Comparison of ENCODE assay signal across 1 cellular context in genomic region chr14:22982477-22983245, GRCh38.
TF ChIP-seq lines count a peak whose summit lies in the region.

AJUBA (minus strand) TSS chr14:22982551; CDS start chr14:22982266, 285 bp downstream.

TF ChIP-seq in HEK293, 187 proteins besides CTCF, POLR2A, EP300 and RAD21 (continued from another document and continues in another):
- TF ChIP-seq, protein P1, sequence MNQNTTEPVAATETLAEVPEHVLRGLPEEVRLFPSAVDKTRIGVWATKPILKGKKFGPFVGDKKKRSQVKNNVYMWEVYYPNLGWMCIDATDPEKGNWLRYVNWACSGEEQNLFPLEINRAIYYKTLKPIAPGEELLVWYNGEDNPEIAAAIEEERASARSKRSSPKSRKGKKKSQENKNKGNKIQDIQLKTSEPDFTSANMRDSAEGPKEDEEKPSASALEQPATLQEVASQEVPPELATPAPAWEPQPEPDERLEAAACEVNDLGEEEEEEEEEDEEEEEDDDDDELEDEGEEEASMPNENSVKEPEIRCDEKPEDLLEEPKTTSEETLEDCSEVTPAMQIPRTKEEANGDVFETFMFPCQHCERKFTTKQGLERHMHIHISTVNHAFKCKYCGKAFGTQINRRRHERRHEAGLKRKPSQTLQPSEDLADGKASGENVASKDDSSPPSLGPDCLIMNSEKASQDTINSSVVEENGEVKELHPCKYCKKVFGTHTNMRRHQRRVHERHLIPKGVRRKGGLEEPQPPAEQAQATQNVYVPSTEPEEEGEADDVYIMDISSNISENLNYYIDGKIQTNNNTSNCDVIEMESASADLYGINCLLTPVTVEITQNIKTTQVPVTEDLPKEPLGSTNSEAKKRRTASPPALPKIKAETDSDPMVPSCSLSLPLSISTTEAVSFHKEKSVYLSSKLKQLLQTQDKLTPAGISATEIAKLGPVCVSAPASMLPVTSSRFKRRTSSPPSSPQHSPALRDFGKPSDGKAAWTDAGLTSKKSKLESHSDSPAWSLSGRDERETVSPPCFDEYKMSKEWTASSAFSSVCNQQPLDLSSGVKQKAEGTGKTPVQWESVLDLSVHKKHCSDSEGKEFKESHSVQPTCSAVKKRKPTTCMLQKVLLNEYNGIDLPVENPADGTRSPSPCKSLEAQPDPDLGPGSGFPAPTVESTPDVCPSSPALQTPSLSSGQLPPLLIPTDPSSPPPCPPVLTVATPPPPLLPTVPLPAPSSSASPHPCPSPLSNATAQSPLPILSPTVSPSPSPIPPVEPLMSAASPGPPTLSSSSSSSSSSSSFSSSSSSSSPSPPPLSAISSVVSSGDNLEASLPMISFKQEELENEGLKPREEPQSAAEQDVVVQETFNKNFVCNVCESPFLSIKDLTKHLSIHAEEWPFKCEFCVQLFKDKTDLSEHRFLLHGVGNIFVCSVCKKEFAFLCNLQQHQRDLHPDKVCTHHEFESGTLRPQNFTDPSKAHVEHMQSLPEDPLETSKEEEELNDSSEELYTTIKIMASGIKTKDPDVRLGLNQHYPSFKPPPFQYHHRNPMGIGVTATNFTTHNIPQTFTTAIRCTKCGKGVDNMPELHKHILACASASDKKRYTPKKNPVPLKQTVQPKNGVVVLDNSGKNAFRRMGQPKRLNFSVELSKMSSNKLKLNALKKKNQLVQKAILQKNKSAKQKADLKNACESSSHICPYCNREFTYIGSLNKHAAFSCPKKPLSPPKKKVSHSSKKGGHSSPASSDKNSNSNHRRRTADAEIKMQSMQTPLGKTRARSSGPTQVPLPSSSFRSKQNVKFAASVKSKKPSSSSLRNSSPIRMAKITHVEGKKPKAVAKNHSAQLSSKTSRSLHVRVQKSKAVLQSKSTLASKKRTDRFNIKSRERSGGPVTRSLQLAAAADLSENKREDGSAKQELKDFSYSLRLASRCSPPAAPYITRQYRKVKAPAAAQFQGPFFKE (tag by site-specific recombination; IDR thresholded peaks at IDR 0.05; ENCODE audit: borderline replicate concordance) = peak; percentile 98; the same call in 1 of the 2 replicates
- peak; percentile 75 for TF ChIP-seq ZBTB8A (tag by site-specific recombination; IDR thresholded peaks at IDR 0.05)
- peak; percentile 98 for TF ChIP-seq AEBP2 (tag by site-specific recombination; IDR thresholded peaks at IDR 0.05; ENCODE audit: borderline replicate concordance)
- TF ChIP-seq SALL2 (tag by site-specific recombination; IDR thresholded peaks at IDR 0.05; ENCODE audit: borderline replicate concordance) = peak; percentile 92; the same call in 1 of the 2 replicates
- TF ChIP-seq ZNF239 (tag by site-specific recombination; IDR thresholded peaks at IDR 0.05) = peak; percentile 83
- TF ChIP-seq ZBTB1 (tag by site-specific recombination; IDR thresholded peaks at IDR 0.05) = peak; percentile 78; the same call in 1 of the 2 replicates
- TF ChIP-seq SETDB1 (IDR thresholded peaks at IDR 0.05; ENCODE audit: insufficient read length, low read length) = no peak
- TF ChIP-seq ZNF341 (tag by site-specific recombination; IDR thresholded peaks at IDR 0.05; ENCODE audit: low read depth) = peak; percentile 72
- 0 out of 2 replicates have a peak, but pooled peaks have one; percentile 12 for TF ChIP-seq ZNF248 (tag by site-specific recombination; IDR thresholded peaks at IDR 0.05)
- TF ChIP-seq ZNF624 (tag by site-specific recombination; IDR thresholded peaks at IDR 0.05) = peak; percentile 45; the same call in 1 of the 2 replicates
- TF ChIP-seq ZNF660 (tag by site-specific recombination; IDR thresholded peaks at IDR 0.05) = no peak; the same call in 1 of the 2 replicates
- no peak for TF ChIP-seq ZNF37A (tag by site-specific recombination; IDR thresholded peaks at IDR 0.05)
- peak; percentile 84 for TF ChIP-seq GLIS2 (tag by site-specific recombination; IDR thresholded peaks at IDR 0.05)
- peak; percentile 86 for TF ChIP-seq ZNF394 (tag by site-specific recombination; IDR thresholded peaks at IDR 0.05; ENCODE audit: borderline replicate concordance)
- TF ChIP-seq ZNF561 (tag by site-specific recombination; IDR thresholded peaks at IDR 0.05; ENCODE audit: borderline replicate concordance) = peak; percentile 94
- TF ChIP-seq BCL11A (tag by site-specific recombination; IDR thresholded peaks at IDR 0.05; ENCODE audit: low read depth) = peak; percentile 91
- no peak; the same call in 1 of the 2 replicates for TF ChIP-seq ZNF837 (tag by site-specific recombination; IDR thresholded peaks at IDR 0.05)
- peak; percentile 60; the same call in 1 of the 2 replicates for TF ChIP-seq ZNF791 (tag by site-specific recombination; IDR thresholded peaks at IDR 0.05)
- peak; percentile 41; the same call in 1 of the 2 replicates for TF ChIP-seq ATF2 (tag by site-specific recombination; IDR thresholded peaks at IDR 0.05; ENCODE audit: low read depth)
- peak; percentile 89 for TF ChIP-seq ZNF121 (tag by site-specific recombination; IDR thresholded peaks at IDR 0.05)
- peak; percentile 63 for TF ChIP-seq ZNF266 (tag by site-specific recombination; IDR thresholded peaks at IDR 0.05; ENCODE audit: low read depth)
- TF ChIP-seq ZNF140 (tag by site-specific recombination; IDR thresholded peaks at IDR 0.05) = no peak
- TF ChIP-seq, protein P2, sequence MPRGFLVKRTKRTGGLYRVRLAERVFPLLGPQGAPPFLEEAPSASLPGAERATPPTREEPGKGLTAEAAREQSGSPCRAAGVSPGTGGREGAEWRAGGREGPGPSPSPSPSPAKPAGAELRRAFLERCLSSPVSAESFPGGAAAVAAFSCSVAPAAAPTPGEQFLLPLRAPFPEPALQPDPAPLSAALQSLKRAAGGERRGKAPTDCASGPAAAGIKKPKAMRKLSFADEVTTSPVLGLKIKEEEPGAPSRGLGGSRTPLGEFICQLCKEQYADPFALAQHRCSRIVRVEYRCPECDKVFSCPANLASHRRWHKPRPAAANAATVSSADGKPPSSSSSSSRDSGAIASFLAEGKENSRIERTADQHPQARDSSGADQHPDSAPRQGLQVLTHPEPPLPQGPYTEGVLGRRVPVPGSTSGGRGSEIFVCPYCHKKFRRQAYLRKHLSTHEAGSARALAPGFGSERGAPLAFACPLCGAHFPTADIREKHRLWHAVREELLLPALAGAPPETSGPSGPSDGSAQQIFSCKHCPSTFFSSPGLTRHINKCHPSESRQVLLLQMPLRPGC (tag by site-specific recombination; IDR thresholded peaks at IDR 0.05) = peak; percentile 99
- no peak for TF ChIP-seq ZNF404 (tag by site-specific recombination; IDR thresholded peaks at IDR 0.05)
- no peak for TF ChIP-seq ZNF354C (tag by site-specific recombination; IDR thresholded peaks at IDR 0.05; ENCODE audit: borderline replicate concordance, low read depth)
- peak; percentile 99 for TF ChIP-seq REPIN1 (tag by site-specific recombination; IDR thresholded peaks at IDR 0.05; ENCODE audit: low read depth)
- TF ChIP-seq, protein P3, sequence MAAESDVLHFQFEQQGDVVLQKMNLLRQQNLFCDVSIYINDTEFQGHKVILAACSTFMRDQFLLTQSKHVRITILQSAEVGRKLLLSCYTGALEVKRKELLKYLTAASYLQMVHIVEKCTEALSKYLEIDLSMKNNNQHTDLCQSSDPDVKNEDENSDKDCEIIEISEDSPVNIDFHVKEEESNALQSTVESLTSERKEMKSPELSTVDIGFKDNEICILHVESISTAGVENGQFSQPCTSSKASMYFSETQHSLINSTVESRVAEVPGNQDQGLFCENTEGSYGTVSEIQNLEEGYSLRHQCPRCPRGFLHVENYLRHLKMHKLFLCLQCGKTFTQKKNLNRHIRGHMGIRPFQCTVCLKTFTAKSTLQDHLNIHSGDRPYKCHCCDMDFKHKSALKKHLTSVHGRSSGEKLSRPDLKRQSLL (tag by site-specific recombination; IDR thresholded peaks at IDR 0.05) = peak; percentile 50; the same call in 1 of the 2 replicates
- TF ChIP-seq ZNF280D (tag by site-specific recombination; IDR thresholded peaks at IDR 0.05) = no peak
- peak; percentile 94 for TF ChIP-seq ZBTB17 (tag by site-specific recombination; IDR thresholded peaks at IDR 0.05)
- peak; percentile 68; the same call in 1 of the 2 replicates for TF ChIP-seq ZNF449 (tag by site-specific recombination; IDR thresholded peaks at IDR 0.05)
- TF ChIP-seq, protein P4, sequence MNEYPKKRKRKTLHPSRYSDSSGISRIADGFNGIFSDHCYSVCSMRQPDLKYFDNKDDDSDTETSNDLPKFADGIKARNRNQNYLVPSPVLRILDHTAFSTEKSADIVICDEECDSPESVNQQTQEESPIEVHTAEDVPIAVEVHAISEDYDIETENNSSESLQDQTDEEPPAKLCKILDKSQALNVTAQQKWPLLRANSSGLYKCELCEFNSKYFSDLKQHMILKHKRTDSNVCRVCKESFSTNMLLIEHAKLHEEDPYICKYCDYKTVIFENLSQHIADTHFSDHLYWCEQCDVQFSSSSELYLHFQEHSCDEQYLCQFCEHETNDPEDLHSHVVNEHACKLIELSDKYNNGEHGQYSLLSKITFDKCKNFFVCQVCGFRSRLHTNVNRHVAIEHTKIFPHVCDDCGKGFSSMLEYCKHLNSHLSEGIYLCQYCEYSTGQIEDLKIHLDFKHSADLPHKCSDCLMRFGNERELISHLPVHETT (tag by site-specific recombination; IDR thresholded peaks at IDR 0.05) = peak; percentile 99
- TF ChIP-seq BCL11B (tag by site-specific recombination; IDR thresholded peaks at IDR 0.05; ENCODE audit: low read depth) = peak; percentile 96
- no peak for TF ChIP-seq ZNF114 (tag by site-specific recombination; IDR thresholded peaks at IDR 0.05)
- TF ChIP-seq ZNF426 (tag by site-specific recombination; IDR thresholded peaks at IDR 0.05) = no peak
- no peak for TF ChIP-seq ZNF221 (tag by site-specific recombination; IDR thresholded peaks at IDR 0.05; ENCODE audit: borderline replicate concordance)
- peak; percentile 97 for TF ChIP-seq KLF9 (tag by site-specific recombination; IDR thresholded peaks at IDR 0.05; ENCODE audit: low read depth)
- TF ChIP-seq PRDM4 (tag by site-specific recombination; IDR thresholded peaks at IDR 0.05) = peak; percentile 72
- TF ChIP-seq ZNF292 (tag by site-specific recombination; IDR thresholded peaks at IDR 0.05; ENCODE audit: borderline replicate concordance, low read depth) = no peak
- peak; percentile 76 for TF ChIP-seq SP2 (tag by site-specific recombination; IDR thresholded peaks at IDR 0.05)
